9 cellular contexts compared by ENCODE assay signal in the genomic region with DNA sequence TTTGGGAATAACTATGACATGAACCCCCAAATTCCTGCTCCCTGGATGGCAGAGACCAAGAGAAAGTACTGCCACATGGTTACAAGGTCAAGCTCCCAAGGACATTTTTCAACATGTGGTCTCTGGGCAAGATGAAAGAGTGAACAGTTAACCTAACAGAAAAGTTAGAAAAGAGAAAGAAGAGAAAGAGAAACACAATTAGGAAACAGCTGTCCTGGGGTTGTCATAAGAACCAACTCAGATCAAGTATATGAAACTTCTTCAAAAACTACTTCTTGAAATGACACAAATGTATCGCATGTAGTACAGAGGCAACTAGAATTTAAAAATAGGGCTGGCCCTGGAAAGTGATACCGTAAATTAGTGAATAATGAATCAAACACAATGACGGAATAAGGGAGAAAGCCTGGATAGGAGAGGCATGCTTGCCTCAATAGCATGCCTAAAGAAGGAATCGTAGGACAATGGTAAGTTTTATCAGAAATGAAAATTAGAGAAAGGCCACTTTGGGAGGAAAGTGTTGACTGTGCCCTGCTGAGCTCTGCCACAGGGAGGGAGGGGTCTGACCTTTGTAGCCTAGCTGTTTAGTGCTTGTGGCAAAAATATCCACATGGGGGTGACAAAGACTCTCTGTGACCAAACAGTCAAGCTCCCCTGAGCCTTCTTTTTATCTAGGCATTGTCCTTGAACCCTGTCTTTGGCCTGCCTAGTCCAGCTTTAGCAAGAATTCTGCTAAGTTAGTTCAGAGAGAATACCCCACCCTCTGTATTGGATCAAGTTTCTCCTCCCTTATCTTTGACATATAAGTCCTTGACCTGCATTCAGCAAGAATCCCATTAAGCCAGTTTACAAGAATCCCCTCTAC. TPM values are rescaled to one million over a fixed set of nuclear protein-coding genes. Genes with fewer than 3 reads are reported as not detected.
DNase-seq lines count a peak whose midpoint lies in the region; ATAC-seq, FAIRE-seq and TF ChIP-seq lines count a peak whose summit lies in the region.
"Had no signal": no experiment of that assay in that cellular context is flagged by ENCODE, and none has a peak within 500 bp of the region (broad histone marks: within the 10 kb centered on the region; RNA-seq: fewer than 3 reads in every experiment).

No MANE protein-coding gene starts in this region.

- H3K9me3 ChIP-seq in K562 (replicated peaks; ENCODE audit: control insufficient read depth, insufficient read depth, low read depth, low read length) (no peaks in the 10 kb centered on the region), trophoblast cell (ENCODE audit: insufficient read depth, low read depth, low read length) (no peaks in the 10 kb centered on the region)

- in situ Hi-C loops in K562 (cut with MboI), result no loop called here

- H3K4me1 ChIP-seq in K562 (replicated peaks in 1 of 2; ENCODE audit: control insufficient read depth in 2 of 2, insufficient read depth in 2 of 2, low read length in 2 of 2) (peaks cover 8 to 16% of the 10 kb centered on the region in 2 experiments; a peak in 4 of 5 replicates), trophoblast cell (ENCODE audit: control insufficient read depth in 1 of 2, insufficient read depth in 2 of 2, low read length in 2 of 2) (peaks cover 0 to 11% of the 10 kb centered on the region in 2 experiments)

- POLR2A ChIA-PET in K562 (lab: Yijun Ruan, JAX), result interaction anchor here (0.6 kb wide), 1 partner anchor 124 kb away, joined by 3 read pairs; the partner anchor contains the start of gene GOPC

- H4K91ac ChIP-seq in trophoblast cell (ENCODE audit: low read depth, low read length), result no peak overlapping the region

- TF ChIP-seq RAD21 in Ishikawa (IDR thresholded peaks at IDR 0.05; ENCODE audit: low read depth), result peak; percentile 46
- TF ChIP-seq RAD21 in K562 (CRISPR knock-in tag; conservative IDR thresholded peaks at IDR 0.05 in 1 of 2, IDR thresholded peaks at IDR 0.05 in 1 of 2), result peak; percentile 71 to 85

- TF ChIP-seq CTCF in K562 (IDR thresholded peaks at IDR 0.05 in 2 of 3, conservative IDR thresholded peaks at IDR 0.05 in 1 of 3; ENCODE audit: insufficient read depth in 2 of 3, low read depth in 1 of 3, low read length in 3 of 3) (peak; percentile 69 to 77 (median 71)), lower leg skin (IDR thresholded peaks at IDR 0.05) (no peak)

- peak; percentile 30 for ATAC-seq in GM19351 (IDR thresholded peaks at IDR 0.05; ENCODE audit: unreplicated experiment)
- ATAC-seq in K562, result peak; percentile 56

- H3K14ac ChIP-seq in trophoblast cell (ENCODE audit: low read length), result no peak overlapping the region

- no peak overlapping the region for H2BK5ac ChIP-seq in trophoblast cell (ENCODE audit: low read depth, low read length, poor library complexity)

- H3K79me2 ChIP-seq in K562 (ENCODE audit: control insufficient read depth, insufficient read depth, low read length), result no peaks in the 10 kb centered on the region
- H3K79me2 ChIP-seq in trophoblast cell (ENCODE audit: control insufficient read depth, insufficient read depth, low read length, poor library complexity), result peaks cover 4% of the 10 kb centered on the region

- no peaks in the 10 kb centered on the region for H3K36me3 ChIP-seq in K562 (ENCODE audit: control insufficient read depth, insufficient read depth, low read length)
- H3K36me3 ChIP-seq in trophoblast cell (ENCODE audit: control insufficient read depth in 1 of 2, insufficient read depth in 2 of 2, low read length in 2 of 2), result no peaks in the 10 kb centered on the region

- H2BK120ac ChIP-seq in trophoblast cell (ENCODE audit: insufficient read depth, low read length, poor library complexity), result peak overlapping the region; percentile 2

- no peak overlapping the region for H2AFZ ChIP-seq in K562 (ENCODE audit: low read depth, low read length)
- H2AFZ ChIP-seq in trophoblast cell (ENCODE audit: insufficient read depth, low read length, poor library complexity), result no peak overlapping the region

- FAIRE-seq in K562 (lab: Jason Lieb, UNC), result peak; percentile 88
- FAIRE-seq in H54 (lab: Jason Lieb, UNC), result no peak

- H3K4me3 ChIP-seq in K562 (no peak overlapping the region), trophoblast cell (ENCODE audit: low read depth, low read length) (no peak overlapping the region), lower leg skin (ENCODE audit: low read depth, poor library complexity, severe bottlenecking) (no peak overlapping the region)
- H3K4me3 ChIP-seq: skin epidermis had no signal

- 45% methylated on average over 4 of the region's 4 CpGs for WGBS in K562 (ENCODE audit: insufficient coverage, low coverage, missing lambda C conversion rate)
- no CpG with 5 or more reads among the region's 4 CpGs for WGBS in trophoblast cell (ENCODE audit: extremely low coverage, insufficient coverage, insufficient read length)
- WGBS in lower leg skin, 2 donors, result 81 to 87% methylated on average over 4 of the region's 4 CpGs

- TF ChIP-seq EP300 in Ishikawa (IDR thresholded peaks at IDR 0.05; ENCODE audit: borderline replicate concordance) (no peak), K562 (IDR thresholded peaks at IDR 0.05; ENCODE audit: low read length) (no peak)

- intact Hi-C loops in K562 (cut with micrococcal nuclease), result loop anchor here (1.0 to 10.0 kb wide), 4 partner anchors 78 to 353 kb away; partner anchors contain the start of gene NUS1
- intact Hi-C loops in lower leg skin (cut with DNase I; ENCODE audit: low total_unique reads), result no loop called here

- H3K9me1 ChIP-seq in K562 (ENCODE audit: control insufficient read depth, insufficient read depth, low read length), result no peaks in the 10 kb centered on the region

- no peak overlapping the region for H3K27ac ChIP-seq in K562 (ENCODE audit: extremely low read depth, low read depth, low read length)
- no peak overlapping the region for H3K27ac ChIP-seq in trophoblast cell (ENCODE audit: low read depth, low read length)
- H3K27ac ChIP-seq: skin epidermis had no signal

- H3K9ac ChIP-seq in K562 (ENCODE audit: insufficient read depth in 1 of 2, low read depth in 2 of 2, low read length in 2 of 2) (no peak overlapping the region), trophoblast cell (ENCODE audit: low read length) (no peak overlapping the region)

- H4K8ac ChIP-seq in trophoblast cell (ENCODE audit: low read depth, low read length), result no peak overlapping the region

- no peak overlapping the region for H3K18ac ChIP-seq in trophoblast cell (ENCODE audit: low read length)

- H3K4me2 ChIP-seq in K562 (ENCODE audit: insufficient read depth, low read length), result no peak overlapping the region
- H3K4me2 ChIP-seq in trophoblast cell (ENCODE audit: low read length), result no peak overlapping the region

- H3K23ac ChIP-seq in trophoblast cell (ENCODE audit: low read length), result no peak overlapping the region

- H3K27me3 ChIP-seq in K562 (ENCODE audit: control insufficient read depth in 2 of 2, insufficient read depth in 2 of 2, low read length in 2 of 2) (peaks cover 3 to 7% of the 10 kb centered on the region in 2 experiments; a peak in 3 of 5 replicates), trophoblast cell (ENCODE audit: insufficient read depth, low read length) (no peaks in the 10 kb centered on the region)

- H2AK5ac ChIP-seq in trophoblast cell (ENCODE audit: low read length), result no peak overlapping the region

- no peak overlapping the region for H2BK12ac ChIP-seq in trophoblast cell (ENCODE audit: low read length)

- TF ChIP-seq POLR2A in K562 (conservative IDR thresholded peaks at IDR 0.05), result no peak
- no peak for TF ChIP-seq POLR2A in lower leg skin (IDR thresholded peaks at IDR 0.05)
- no peak for TF ChIP-seq POLR2A in H54 (IDR thresholded peaks at IDR 0.05; ENCODE audit: low read depth, low read length)

- no peak overlapping the region for H4K12ac ChIP-seq in trophoblast cell (ENCODE audit: low read depth, low read length)

- no TSS peak for BruUV-seq in K562 (replicated peaks; lab: Mats Ljungman, UMichigan)

- no peak overlapping the region for H3K4ac ChIP-seq in trophoblast cell (ENCODE audit: low read depth, low read length)

- no peaks in the 10 kb centered on the region for H4K20me1 ChIP-seq in K562 (replicated peaks; ENCODE audit: control insufficient read depth, insufficient read depth, low read length)

- H3K79me1 ChIP-seq in trophoblast cell (ENCODE audit: low read length), result peaks cover 15% of the 10 kb centered on the region

- DNase-seq in Daoy (ENCODE audit: low read depth) (peak; percentile 28), K562 (ENCODE audit: extremely low read depth in 1 of 4, low spot score in 3 of 4) (peak; percentile 28 to 70 (median 48)), trophoblast cell (no peak), cerebellum (ENCODE audit: low spot score) (no peak), lower leg skin (ENCODE audit: low spot score in 2 of 2) (no peak), H54 (ENCODE audit: insufficient read length, low spot score) (no peak)

- CTCF ChIA-PET in K562 (lab: Yijun Ruan, JAX; ENCODE audit: low intra/inter-chr PET ratio), result interaction anchor here (0.9 to 2.6 kb wide), 4 partner anchors 75 to 351 kb away, joined by 3 to 15 read pairs (median 6); no protein-coding TSS in a partner anchor

RNA-seq across cellular contexts. Expression of gene DCBLD1, which starts 4.3 kb away (rescaled TPM):
- 21.0 and 32.6 TPM in 2 replicates for total RNA-seq in Daoy (2014; rRNA removed; shearing (Covaris generic))
- 8.3 and 15.3 TPM in 2 replicates for total RNA-seq in K562 (2011; cell fraction: chromatin; rRNA removed; ENCODE audit: low replicate concordance)
- 8.5 and 12.8 TPM in 2 replicates for total RNA-seq in K562 (2011; cell fraction: nucleolus; rRNA removed)
- 10.8 and 17.3 TPM in 2 replicates for total RNA-seq in K562 (2011; cell fraction: nucleoplasm; rRNA removed)
- total RNA-seq in K562 (2014; rRNA removed), result 6.9 and 9.8 TPM in 2 replicates
- total RNA-seq in K562 (2014; rRNA removed; fragmentation: Illumina TruSeq; extraction: Trizol), result 6.8 and 7.3 TPM in 2 replicates
- 6.4 and 7.4 TPM in 2 replicates for total RNA-seq in K562 (2015; rRNA removed; fragmentation: Illumina TruSeq; extraction: Trizol)
- 6.1 and 6.7 TPM in 2 replicates for total RNA-seq in K562 (2021)
- polyA plus RNA-seq in K562 (2011; rRNA removed), result 7.2 and 7.6 TPM in 2 replicates
- 4.2 and 4.4 TPM in 2 replicates for polyA plus RNA-seq in K562 (2011; cell fraction: cytosol; rRNA removed)
- polyA plus RNA-seq in K562 (2011; cell fraction: nucleus; rRNA removed), result 8.4 and 11.4 TPM in 2 replicates
- polyA plus RNA-seq in K562 (2012), result 4.4 and 5.2 TPM in 2 replicates
- polyA plus RNA-seq in K562 (2014; fragmentation: Illumina TruSeq; extraction: Trizol), result 5.5 and 6.0 TPM in 2 replicates
- polyA plus RNA-seq in K562 (2014; fragmentation: Nextera tagmentation; extraction: Ambion mirVana), result under 1 TPM; 0.80 to 0.87 TPM
- 8.5 and 10.1 TPM in 2 replicates for polyA plus RNA-seq in K562 (2014; rRNA removed)
- polyA minus RNA-seq in K562 (2011; rRNA and poly(A)+ RNA removed), result 13.0 and 13.2 TPM in 2 replicates
- 5.1 and 5.2 TPM in 2 replicates for polyA minus RNA-seq in K562 (2011; cell fraction: cytosol; rRNA and poly(A)+ RNA removed)
- polyA minus RNA-seq in K562 (2011; cell fraction: nucleus; rRNA and poly(A)+ RNA removed), result 7.8 and 12.2 TPM in 2 replicates
- 29.5 and 31.4 TPM in 2 replicates for polyA plus RNA-seq in trophoblast cell (2013)
- total RNA-seq in cerebellum, result 8.3 TPM
- total RNA-seq in lower leg skin, result 1 to 10 TPM; 2.4 to 8.0 (median 3.3) TPM

RNA-seq across cellular contexts. Expression of gene ROS1, which starts 52.5 kb away (rescaled TPM):
- 0.71 and 1.1 TPM in 2 replicates for total RNA-seq in Daoy (2014; rRNA removed; shearing (Covaris generic))
- not detected in 2 replicates for total RNA-seq in K562 (2011; cell fraction: chromatin; rRNA removed; ENCODE audit: low replicate concordance)
- not detected in 2 replicates for total RNA-seq in K562 (2011; cell fraction: nucleolus; rRNA removed)
- not detected in 2 replicates for total RNA-seq in K562 (2011; cell fraction: nucleoplasm; rRNA removed)
- total RNA-seq in K562 (2014; rRNA removed) (not detected in 2 replicates), K562 (2014; rRNA removed; fragmentation: Illumina TruSeq; extraction: Trizol) (0.03 and 0.04 TPM in 2 replicates), K562 (2015; rRNA removed; fragmentation: Illumina TruSeq; extraction: Trizol) (under 0.01 TPM in 2 replicates), K562 (2021) (0.07 and 0.16 TPM in 2 replicates), cerebellum (not detected), lower leg skin (1 to 10 TPM in 2 of 4 donors, under 1 TPM in 2; 0.11 to 1.3 (median 0.78) TPM)
- polyA plus RNA-seq in K562 (2011; rRNA removed) (not detected in 2 replicates), K562 (2014; fragmentation: Illumina TruSeq; extraction: Trizol) (not detected in 2 replicates), K562 (2014; fragmentation: Nextera tagmentation; extraction: Ambion mirVana) (not detected), K562 (2014; rRNA removed) (not detected in 2 replicates)
- polyA plus RNA-seq in K562 (2011; cell fraction: cytosol; rRNA removed), result not detected in 2 replicates
- not detected in 2 replicates for polyA plus RNA-seq in K562 (2011; cell fraction: nucleus; rRNA removed)
- 0.01 and 0.06 TPM in 2 replicates for polyA plus RNA-seq in K562 (2012)
- not detected in 2 replicates for polyA minus RNA-seq in K562 (2011; rRNA and poly(A)+ RNA removed)
- polyA minus RNA-seq in K562 (2011; cell fraction: cytosol; rRNA and poly(A)+ RNA removed), result not detected in 2 replicates
- not detected in 2 replicates for polyA minus RNA-seq in K562 (2011; cell fraction: nucleus; rRNA and poly(A)+ RNA removed)
- 0.01 TPM in 2 replicates for polyA plus RNA-seq in trophoblast cell (2013)

Comparison
In these comparisons a context has a peak if more than half of its experiments do, and no peak if none do; other contexts are left out.
1. DNase-seq: peak in Daoy (single experiment) and K562 (4 of 4); none in trophoblast cell (0 of 2), cerebellum (single experiment), lower leg skin (0 of 2) and H54 (single experiment).
2. CTCF ChIP-seq: peak in K562 (3 of 3); none in lower leg skin (0 of 3).